In the genomic region with DNA sequence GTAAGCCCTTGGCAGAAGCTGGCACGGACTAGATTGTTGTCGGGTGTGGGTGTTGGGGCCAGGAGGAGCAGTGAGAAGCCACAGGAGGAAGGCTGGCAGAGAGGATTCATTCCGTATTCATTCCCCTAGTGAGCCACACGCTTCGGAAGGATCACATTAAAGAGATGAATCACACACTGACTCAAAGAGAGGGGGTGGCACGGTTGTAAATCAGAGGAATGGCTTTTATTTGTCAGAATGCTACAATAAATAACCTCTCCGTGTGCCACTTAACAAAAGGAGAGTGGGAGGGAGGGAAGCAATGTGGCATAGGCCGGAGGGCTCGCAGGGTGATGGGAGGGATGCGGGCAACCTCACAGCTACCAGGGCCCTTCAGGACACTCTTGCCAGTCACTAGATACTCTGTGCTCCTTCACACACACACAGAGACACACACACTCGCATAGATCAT, we compare ENCODE assay signal across 1 cellular context.
A peak's percentile ranks its signal among the peaks of the same experiment; 100 is the strongest.
TF ChIP-seq lines count a peak whose summit lies in the region.

No MANE protein-coding gene starts in this region.

TF ChIP-seq in HEK293, 187 proteins besides CTCF, POLR2A, EP300 and RAD21 (continued from another document):
- TF ChIP-seq, protein P1, sequence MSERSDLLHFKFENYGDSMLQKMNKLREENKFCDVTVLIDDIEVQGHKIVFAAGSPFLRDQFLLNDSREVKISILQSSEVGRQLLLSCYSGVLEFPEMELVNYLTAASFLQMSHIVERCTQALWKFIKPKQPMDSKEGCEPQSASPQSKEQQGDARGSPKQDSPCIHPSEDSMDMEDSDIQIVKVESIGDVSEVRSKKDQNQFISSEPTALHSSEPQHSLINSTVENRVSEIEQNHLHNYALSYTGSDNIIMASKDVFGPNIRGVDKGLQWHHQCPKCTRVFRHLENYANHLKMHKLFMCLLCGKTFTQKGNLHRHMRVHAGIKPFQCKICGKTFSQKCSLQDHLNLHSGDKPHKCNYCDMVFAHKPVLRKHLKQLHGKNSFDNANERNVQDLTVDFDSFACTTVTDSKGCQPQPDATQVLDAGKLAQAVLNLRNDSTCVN (tag by site-specific recombination; optimal IDR thresholded peaks at IDR 0.05), result no peak
- TF ChIP-seq, protein P2, sequence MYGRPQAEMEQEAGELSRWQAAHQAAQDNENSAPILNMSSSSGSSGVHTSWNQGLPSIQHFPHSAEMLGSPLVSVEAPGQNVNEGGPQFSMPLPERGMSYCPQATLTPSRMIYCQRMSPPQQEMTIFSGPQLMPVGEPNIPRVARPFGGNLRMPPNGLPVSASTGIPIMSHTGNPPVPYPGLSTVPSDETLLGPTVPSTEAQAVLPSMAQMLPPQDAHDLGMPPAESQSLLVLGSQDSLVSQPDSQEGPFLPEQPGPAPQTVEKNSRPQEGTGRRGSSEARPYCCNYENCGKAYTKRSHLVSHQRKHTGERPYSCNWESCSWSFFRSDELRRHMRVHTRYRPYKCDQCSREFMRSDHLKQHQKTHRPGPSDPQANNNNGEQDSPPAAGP (tag by site-specific recombination; IDR thresholded peaks at IDR 0.05), result peak; percentile 98
- TF ChIP-seq ZXDB (tag by site-specific recombination; IDR thresholded peaks at IDR 0.05) (peak; percentile 72), GLIS2 (tag by site-specific recombination; IDR thresholded peaks at IDR 0.05) (peak; percentile 55), ZFP37 (tag by site-specific recombination; IDR thresholded peaks at IDR 0.05) (0 out of 2 replicates have a peak, but pooled peaks have one; percentile 53), ZNF10 (tag by site-specific recombination; IDR thresholded peaks at IDR 0.05) (peak; percentile 87), SCRT1 (tag by site-specific recombination; IDR thresholded peaks at IDR 0.05; ENCODE audit: borderline replicate concordance) (0 out of 2 replicates have a peak, but pooled peaks have one; percentile 48), ZFHX2 (tag by site-specific recombination; conservative IDR thresholded peaks at IDR 0.05) (peak; percentile 99), KLF1 (tag by site-specific recombination; IDR thresholded peaks at IDR 0.05) (no peak), REPIN1 (tag by site-specific recombination; IDR thresholded peaks at IDR 0.05; ENCODE audit: low read depth) (no peak)
- TF ChIP-seq, protein P3, sequence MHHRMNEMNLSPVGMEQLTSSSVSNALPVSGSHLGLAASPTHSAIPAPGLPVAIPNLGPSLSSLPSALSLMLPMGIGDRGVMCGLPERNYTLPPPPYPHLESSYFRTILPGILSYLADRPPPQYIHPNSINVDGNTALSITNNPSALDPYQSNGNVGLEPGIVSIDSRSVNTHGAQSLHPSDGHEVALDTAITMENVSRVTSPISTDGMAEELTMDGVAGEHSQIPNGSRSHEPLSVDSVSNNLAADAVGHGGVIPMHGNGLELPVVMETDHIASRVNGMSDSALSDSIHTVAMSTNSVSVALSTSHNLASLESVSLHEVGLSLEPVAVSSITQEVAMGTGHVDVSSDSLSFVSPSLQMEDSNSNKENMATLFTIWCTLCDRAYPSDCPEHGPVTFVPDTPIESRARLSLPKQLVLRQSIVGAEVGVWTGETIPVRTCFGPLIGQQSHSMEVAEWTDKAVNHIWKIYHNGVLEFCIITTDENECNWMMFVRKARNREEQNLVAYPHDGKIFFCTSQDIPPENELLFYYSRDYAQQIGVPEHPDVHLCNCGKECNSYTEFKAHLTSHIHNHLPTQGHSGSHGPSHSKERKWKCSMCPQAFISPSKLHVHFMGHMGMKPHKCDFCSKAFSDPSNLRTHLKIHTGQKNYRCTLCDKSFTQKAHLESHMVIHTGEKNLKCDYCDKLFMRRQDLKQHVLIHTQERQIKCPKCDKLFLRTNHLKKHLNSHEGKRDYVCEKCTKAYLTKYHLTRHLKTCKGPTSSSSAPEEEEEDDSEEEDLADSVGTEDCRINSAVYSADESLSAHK (tag by site-specific recombination; IDR thresholded peaks at IDR 0.05), result peak; percentile 79
- TF ChIP-seq, protein P4, sequence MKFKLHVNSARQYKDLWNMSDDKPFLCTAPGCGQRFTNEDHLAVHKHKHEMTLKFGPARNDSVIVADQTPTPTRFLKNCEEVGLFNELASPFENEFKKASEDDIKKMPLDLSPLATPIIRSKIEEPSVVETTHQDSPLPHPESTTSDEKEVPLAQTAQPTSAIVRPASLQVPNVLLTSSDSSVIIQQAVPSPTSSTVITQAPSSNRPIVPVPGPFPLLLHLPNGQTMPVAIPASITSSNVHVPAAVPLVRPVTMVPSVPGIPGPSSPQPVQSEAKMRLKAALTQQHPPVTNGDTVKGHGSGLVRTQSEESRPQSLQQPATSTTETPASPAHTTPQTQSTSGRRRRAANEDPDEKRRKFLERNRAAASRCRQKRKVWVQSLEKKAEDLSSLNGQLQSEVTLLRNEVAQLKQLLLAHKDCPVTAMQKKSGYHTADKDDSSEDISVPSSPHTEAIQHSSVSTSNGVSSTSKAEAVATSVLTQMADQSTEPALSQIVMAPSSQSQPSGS (tag by site-specific recombination; IDR thresholded peaks at IDR 0.05; ENCODE audit: low read depth), result no peak
- TF ChIP-seq, protein P5, sequence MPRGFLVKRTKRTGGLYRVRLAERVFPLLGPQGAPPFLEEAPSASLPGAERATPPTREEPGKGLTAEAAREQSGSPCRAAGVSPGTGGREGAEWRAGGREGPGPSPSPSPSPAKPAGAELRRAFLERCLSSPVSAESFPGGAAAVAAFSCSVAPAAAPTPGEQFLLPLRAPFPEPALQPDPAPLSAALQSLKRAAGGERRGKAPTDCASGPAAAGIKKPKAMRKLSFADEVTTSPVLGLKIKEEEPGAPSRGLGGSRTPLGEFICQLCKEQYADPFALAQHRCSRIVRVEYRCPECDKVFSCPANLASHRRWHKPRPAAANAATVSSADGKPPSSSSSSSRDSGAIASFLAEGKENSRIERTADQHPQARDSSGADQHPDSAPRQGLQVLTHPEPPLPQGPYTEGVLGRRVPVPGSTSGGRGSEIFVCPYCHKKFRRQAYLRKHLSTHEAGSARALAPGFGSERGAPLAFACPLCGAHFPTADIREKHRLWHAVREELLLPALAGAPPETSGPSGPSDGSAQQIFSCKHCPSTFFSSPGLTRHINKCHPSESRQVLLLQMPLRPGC (tag by site-specific recombination; IDR thresholded peaks at IDR 0.05), result peak; percentile 94
- TF ChIP-seq, protein P6, sequence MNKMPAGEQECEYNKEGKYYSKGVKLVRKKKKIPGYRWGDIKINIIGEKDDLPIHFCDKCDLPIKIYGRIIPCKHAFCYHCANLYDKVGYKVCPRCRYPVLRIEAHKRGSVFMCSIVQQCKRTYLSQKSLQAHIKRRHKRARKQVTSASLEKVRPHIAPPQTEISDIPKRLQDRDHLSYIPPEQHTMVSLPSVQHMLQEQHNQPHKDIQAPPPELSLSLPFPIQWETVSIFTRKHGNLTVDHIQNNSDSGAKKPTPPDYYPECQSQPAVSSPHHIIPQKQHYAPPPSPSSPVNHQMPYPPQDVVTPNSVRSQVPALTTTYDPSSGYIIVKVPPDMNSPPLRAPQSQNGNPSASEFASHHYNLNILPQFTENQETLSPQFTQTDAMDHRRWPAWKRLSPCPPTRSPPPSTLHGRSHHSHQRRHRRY (tag by site-specific recombination; IDR thresholded peaks at IDR 0.05), result no peak
